22 cellular contexts compared by ENCODE assay signal in genomic region chr2:147471126-147471525, GRCh38.
"Had no signal": no experiment of that assay in that cellular context is flagged by ENCODE, and none has a peak within 500 bp of the region (broad histone marks: within the 10 kb centered on the region; RNA-seq: fewer than 3 reads in every experiment).

No MANE protein-coding gene starts in this region.

- H3K36me3 ChIP-seq: MG63, SJSA1 had no signal

- H3K4me3 ChIP-seq: MG63, SJSA1, SK-N-MC had no signal

- H3K4me1 ChIP-seq: SJSA1 had no signal

- H3K27me3 ChIP-seq: MG63, SJSA1 had no signal

- DNase-seq: IMR-90, Karpas-422, KG1, MG63, NCI-H1092, NCI-H1105 treated with DMSO at 0.1 percent for 48 hours, NCI-H1417 treated with DMSO at 0.1 percent for 48 hours, NCI-H146, NCI-H1694 treated with DMSO at 0.1 percent for 48 hours, NCI-H1930, NCI-H2081, NCI-H2107, NCI-H2171 treated with DMSO at 0.1 percent for 48 hours, NCI-H345, NCI-H446 treated with DMSO at 0.1 percent for 48 hours, NCI-H510A treated with DMSO at 0.1 percent for 48 hours, NCI-H526, Right ventricle myocardium superior, RPMI8226, SIG-M5 had no signal

- H3K9me3 ChIP-seq: MG63, SJSA1 had no signal

- H3K27ac ChIP-seq: SJSA1, SK-N-MC had no signal
